Comparison of ENCODE assay signal across 28 cellular contexts in genomic region chr12:27651201-27651600, GRCh38. TPM values are rescaled to one million over a fixed set of nuclear protein-coding genes. Genes with fewer than 3 reads are reported as not detected.
DNase-seq lines count a peak whose midpoint lies in the region; ATAC-seq and TF ChIP-seq lines count a peak whose summit lies in the region.
"Had no signal": no experiment of that assay in that cellular context is flagged by ENCODE, and none has a peak within 500 bp of the region (broad histone marks: within the 10 kb centered on the region; RNA-seq: fewer than 3 reads in every experiment).

No MANE protein-coding gene starts in this region.

- no peak for TF ChIP-seq CTCF in osteocyte (IDR thresholded peaks at IDR 0.05)
- TF ChIP-seq CTCF in activated CD8-positive, alpha-beta T cell treated with anti-CD3 and anti-CD28 coated beads for 36 hours (IDR thresholded peaks at IDR 0.05), result no peak
- no peak for TF ChIP-seq CTCF in esophagus muscularis mucosa (IDR thresholded peaks at IDR 0.05)

- intact Hi-C loops in activated CD8-positive, alpha-beta T cell treated with anti-CD3 and anti-CD28 coated beads for 36 hours (cut with micrococcal nuclease), result no loop called here
- intact Hi-C loops in esophagus muscularis mucosa (cut with DNase I), result loop anchor here (5.0 kb wide), 1 partner anchor 214 kb away; no protein-coding TSS in a partner anchor

- H3K27ac ChIP-seq in esophagus muscularis mucosa (replicated peaks in 1 of 4), result no peak overlapping the region
- H3K27ac ChIP-seq: cardiac muscle cell, gastrocnemius medialis, lower lobe of right lung, pancreas, upper lobe of right lung had no signal

- TF ChIP-seq POLR2A in esophagus muscularis mucosa (IDR thresholded peaks at IDR 0.05; ENCODE audit: low read depth), result no peak

- CTCF ChIA-PET in activated CD8-positive, alpha-beta T cell treated with anti-CD3 and anti-CD28 coated beads for 36 hours (lab: Charles Lee), result interaction anchor here (1.1 to 1.7 kb wide), 5 partner anchors 8 to 267 kb away, joined by 3 to 5 read pairs (median 4); no protein-coding TSS in a partner anchor

- H3K36me3 Mint-ChIP-seq in osteocyte (ENCODE audit: unreplicated experiment), result peaks cover 17% of the 10 kb centered on the region
- no peaks in the 10 kb centered on the region for H3K36me3 Mint-ChIP-seq in activated CD8-positive, alpha-beta T cell treated with anti-CD3 and anti-CD28 coated beads for 36 hours (ENCODE audit: low read depth)
- H3K36me3 Mint-ChIP-seq: activated naive CD4-positive, alpha-beta T cell treated with anti-CD3 and anti-CD28 coated beads, Interleukin-2, amount 50 U/mL, for 72 hours; CD14-positive monocyte had no signal

- no peaks in the 10 kb centered on the region for H3K9me3 Mint-ChIP-seq in osteocyte (ENCODE audit: unreplicated experiment)
- H3K9me3 Mint-ChIP-seq in activated CD8-positive, alpha-beta T cell treated with anti-CD3 and anti-CD28 coated beads for 36 hours, result no peaks in the 10 kb centered on the region
- H3K9me3 Mint-ChIP-seq: activated naive CD4-positive, alpha-beta T cell treated with anti-CD3 and anti-CD28 coated beads, Interleukin-2, amount 50 U/mL, for 72 hours; CD14-positive monocyte; nephron; stimulated activated naive B cell treated with anti-CD40 and anti-IgM and Interleukin-4, amounts not matched to agents 10 μg/mL and 1 μg/mL and 100 μg/mL, for 72 hours had no signal

- peak; percentile 39 for ATAC-seq in esophagus mucosa
- ATAC-seq in activated CD8-positive, alpha-beta T cell treated with anti-CD3 and anti-CD28 coated beads for 36 hours, result no peak
- ATAC-seq in GM18511 (IDR thresholded peaks at IDR 0.05; ENCODE audit: unreplicated experiment), result no peak
- no peak for ATAC-seq in HG03342 (IDR thresholded peaks at IDR 0.05; ENCODE audit: unreplicated experiment)
- ATAC-seq: activated CD4-positive, alpha-beta T cell treated with anti-CD3 and anti-CD28 coated beads for 36 hours; activated CD8-positive, alpha-beta T cell treated with anti-CD3 and anti-CD28 coated beads, Interleukin-2, amount 10 ng/mL, durations not matched to agents 7 days and 5 days; activated naive CD4-positive, alpha-beta T cell treated with anti-CD3 and anti-CD28 coated beads, Interleukin-2, amount 50 U/mL, for 72 hours; gastrocnemius medialis; lower lobe of right lung; pancreas; stimulated activated naive B cell treated with anti-CD40 and anti-IgM and Interleukin-4, amounts not matched to agents 10 μg/mL and 1 μg/mL and 100 μg/mL, for 72 hours; upper lobe of right lung had no signal

- H3K27me3 Mint-ChIP-seq in osteocyte (ENCODE audit: unreplicated experiment), result no peaks in the 10 kb centered on the region
- H3K27me3 Mint-ChIP-seq in activated CD8-positive, alpha-beta T cell treated with anti-CD3 and anti-CD28 coated beads for 36 hours, result peaks cover 1% of the 10 kb centered on the region
- H3K27me3 Mint-ChIP-seq: activated CD4-positive, alpha-beta T cell treated with anti-CD3 and anti-CD28 coated beads for 36 hours; stimulated activated naive B cell treated with anti-CD40 and anti-IgM and Interleukin-4, amounts not matched to agents 10 μg/mL and 1 μg/mL and 100 μg/mL, for 72 hours had no signal

- no peak overlapping the region for H3K4me3 Mint-ChIP-seq in osteocyte (ENCODE audit: unreplicated experiment)
- H3K4me3 Mint-ChIP-seq in activated CD8-positive, alpha-beta T cell treated with anti-CD3 and anti-CD28 coated beads for 36 hours, result no peak overlapping the region
- H3K4me3 Mint-ChIP-seq: activated CD4-positive, alpha-beta T cell treated with anti-CD3 and anti-CD28 coated beads for 36 hours; activated CD8-positive, alpha-beta T cell treated with anti-CD3 and anti-CD28 coated beads, Interleukin-2, amount 10 ng/mL, durations not matched to agents 7 days and 5 days; CD14-positive monocyte; nephron; stimulated activated naive B cell treated with anti-CD40 and anti-IgM and Interleukin-4, amounts not matched to agents 10 μg/mL and 1 μg/mL and 100 μg/mL, for 72 hours had no signal

- no peak for TF ChIP-seq EP300 in esophagus muscularis mucosa (IDR thresholded peaks at IDR 0.05)

- peak overlapping the region; percentile 77 for H3K27ac Mint-ChIP-seq in osteocyte (ENCODE audit: unreplicated experiment)
- H3K27ac Mint-ChIP-seq in activated CD8-positive, alpha-beta T cell treated with anti-CD3 and anti-CD28 coated beads for 36 hours, result no peak overlapping the region
- H3K27ac Mint-ChIP-seq: activated CD4-positive, alpha-beta T cell treated with anti-CD3 and anti-CD28 coated beads for 36 hours; activated CD8-positive, alpha-beta T cell treated with anti-CD3 and anti-CD28 coated beads, Interleukin-2, amount 10 ng/mL, durations not matched to agents 7 days and 5 days; CD14-positive monocyte; stimulated activated naive B cell treated with anti-CD40 and anti-IgM and Interleukin-4, amounts not matched to agents 10 μg/mL and 1 μg/mL and 100 μg/mL, for 72 hours had no signal

- peaks cover 0 to 54% (median 32%) of the 10 kb centered on the region in 4 donors for H3K36me3 ChIP-seq in esophagus muscularis mucosa
- H3K36me3 ChIP-seq: cardiac muscle cell had no signal

- H3K27me3 ChIP-seq in esophagus muscularis mucosa, result no peaks in the 10 kb centered on the region
- H3K27me3 ChIP-seq: cardiac muscle cell, gastrocnemius medialis, pancreas, upper lobe of right lung had no signal

- peak; percentile 31 for DNase-seq in ELR (ENCODE audit: low read depth)
- DNase-seq in RPMI7951 (ENCODE audit: low read depth), result peak; percentile 56
- no peak for DNase-seq in osteocyte (ENCODE audit: extremely low spot score, unreplicated experiment)
- no peak for DNase-seq in activated CD8-positive, alpha-beta T cell treated with anti-CD3 and anti-CD28 coated beads for 36 hours
- no peak for DNase-seq in esophagus muscularis mucosa (ENCODE audit: extremely low spot score)
- DNase-seq: activated CD4-positive, alpha-beta T cell treated with anti-CD3 and anti-CD28 coated beads for 36 hours; activated CD8-positive, alpha-beta T cell treated with anti-CD3 and anti-CD28 coated beads, Interleukin-2, amount 10 ng/mL, durations not matched to agents 7 days and 5 days; anterior cingulate cortex; Caco-2; gastrocnemius medialis; lower lobe of right lung; NCI-H1092 treated with DMSO at 0.1 percent for 48 hours; NCI-H187 treated with DMSO at 0.1 percent for 48 hours; NCI-H2171 treated with DMSO at 0.1 percent for 48 hours; NCI-H510A treated with DMSO at 0.1 percent for 48 hours; pancreas; stimulated activated naive B cell treated with anti-CD40 and anti-IgM and Interleukin-4, amounts not matched to agents 10 μg/mL and 1 μg/mL and 100 μg/mL, for 72 hours; substantia nigra; upper lobe of right lung had no signal

- no peak overlapping the region for H3K4me3 ChIP-seq in esophagus muscularis mucosa
- H3K4me3 ChIP-seq: cardiac muscle cell, gastrocnemius medialis, lower lobe of right lung, pancreas, upper lobe of right lung had no signal

- H3K4me1 ChIP-seq in esophagus muscularis mucosa, result no peaks in the 10 kb centered on the region
- H3K4me1 ChIP-seq: Caco-2, gastrocnemius medialis, lower lobe of right lung, pancreas, upper lobe of right lung had no signal

- no peaks in the 10 kb centered on the region for H3K9me3 ChIP-seq in esophagus muscularis mucosa
- H3K9me3 ChIP-seq: Caco-2, gastrocnemius medialis, lower lobe of right lung, pancreas, upper lobe of right lung had no signal

- 96% methylated on average over 1 of the region's 1 CpG for WGBS in esophagus muscularis mucosa

- POLR2A ChIA-PET in activated CD8-positive, alpha-beta T cell treated with anti-CD3 and anti-CD28 coated beads for 36 hours (lab: Charles Lee), result no interaction called here

- H3K4me1 Mint-ChIP-seq in osteocyte (ENCODE audit: unreplicated experiment), result peaks cover 6% of the 10 kb centered on the region
- peaks cover 2% of the 10 kb centered on the region for H3K4me1 Mint-ChIP-seq in activated CD8-positive, alpha-beta T cell treated with anti-CD3 and anti-CD28 coated beads for 36 hours (ENCODE audit: low read depth)
- H3K4me1 Mint-ChIP-seq: nephron had no signal

RNA-seq across cellular contexts. Expression of gene REP15, which starts 45.0 kb away (rescaled TPM):
- total RNA-seq in RPMI7951 (2014; rRNA removed; shearing (Covaris generic)), result 1.4 and 1.6 TPM in 2 replicates
- 0.40 TPM for total RNA-seq in esophagus mucosa
- 1.4 and 1.6 TPM in 2 replicates for total RNA-seq in osteocyte
- not detected for total RNA-seq in activated CD8-positive, alpha-beta T cell treated with anti-CD3 and anti-CD28 coated beads for 36 hours
- total RNA-seq in esophagus muscularis mucosa, result 1 to 10 TPM; 1.2 to 2.5 (median 1.3) TPM
- total RNA-seq: activated CD4-positive, alpha-beta T cell treated with anti-CD3 and anti-CD28 coated beads for 36 hours; epithelial cell of proximal tubule; mononuclear cell had no signal

RNA-seq across cellular contexts. Expression of gene MRPS35, which starts 59.4 kb away (rescaled TPM):
- 51.0 and 62.5 TPM in 2 replicates for total RNA-seq in RPMI7951 (2014; rRNA removed; shearing (Covaris generic))
- total RNA-seq in esophagus mucosa, result 37.7 TPM
- total RNA-seq in osteocyte, result 30.6 and 31.0 TPM in 2 replicates
- 10 to 100 TPM; 56.4 to 60.5 TPM for total RNA-seq in activated CD8-positive, alpha-beta T cell treated with anti-CD3 and anti-CD28 coated beads for 36 hours
- 10 to 100 TPM; 34.5 to 39.5 (median 37.6) TPM for total RNA-seq in esophagus muscularis mucosa

Comparison
In these comparisons a context has a peak if more than half of its experiments do, and no peak if none do; other contexts are left out.
1. DNase-seq: peak in ELR (single experiment) and RPMI7951 (single experiment); none in osteocyte (single experiment), activated CD8-positive, alpha-beta T cell treated with anti-CD3 and anti-CD28 coated beads for 36 hours (single experiment) and esophagus muscularis mucosa (single experiment).